ENCODE assay signal across 8 cellular contexts in genomic region chr16:1983053-1983543, GRCh38. TPM values are rescaled to one million over a fixed set of nuclear protein-coding genes. Genes with fewer than 3 reads are reported as not detected.
DNase-seq lines count a peak whose midpoint lies in the region; ATAC-seq, FAIRE-seq and TF ChIP-seq lines count a peak whose summit lies in the region.

No MANE protein-coding gene starts in this region.

- H2AFZ ChIP-seq in hepatocyte, result peak overlapping the region; percentile 70

- H3K27ac ChIP-seq in hepatocyte, result peak overlapping the region; percentile 96
- H3K27ac ChIP-seq in small intestine (ENCODE audit: low read depth in 1 of 2, low read length in 1 of 2), result peak overlapping the region; percentile 82 to 90

- no peak for FAIRE-seq in small intestine (lab: Jason Lieb, UNC)

- TF ChIP-seq CTCF in WI38 (IDR thresholded peaks at IDR 0.05; ENCODE audit: low read depth, low read length) (no peak), hepatocyte (IDR thresholded peaks at IDR 0.05; ENCODE audit: poor library complexity) (peak; percentile 30)

- H3K79me2 ChIP-seq in hepatocyte, result peaks cover 22% of the 10 kb centered on the region

- H3K9me3 ChIP-seq in hepatocyte (ENCODE audit: low read depth) (no peaks in the 10 kb centered on the region), small intestine (ENCODE audit: control insufficient read depth, low read depth) (no peaks in the 10 kb centered on the region)

- H3K4me3 ChIP-seq in H7 (ENCODE audit: insufficient read depth, low read depth, low read length) (peak overlapping the region; percentile 65; the same call in 1 of the 2 replicates), WI38 (ENCODE audit: low read depth, low read length) (peak overlapping the region; percentile 62), hepatocyte (no peak overlapping the region), small intestine (ENCODE audit: low read depth in 1 of 2, low read length in 2 of 2) (peak overlapping the region in 1 of 2 donors; percentile 83)

- peaks cover 29% of the 10 kb centered on the region for H3K4me1 ChIP-seq in hepatocyte (ENCODE audit: insufficient read depth)
- H3K4me1 ChIP-seq in small intestine (ENCODE audit: control insufficient read depth in 2 of 2, insufficient read depth in 1 of 2, low read depth in 1 of 2, low read length in 1 of 2), result peaks cover 0 to 5% of the 10 kb centered on the region in 2 donors

- peak overlapping the region; percentile 96 for H3K4me2 ChIP-seq in hepatocyte

- H4K20me1 ChIP-seq in hepatocyte (ENCODE audit: insufficient read depth, poor library complexity, severe bottlenecking), result peaks cover 3% of the 10 kb centered on the region

- no peaks in the 10 kb centered on the region for H3K9me2 ChIP-seq in hepatocyte (replicated peaks; ENCODE audit: insufficient read depth)

- WGBS in hepatocyte (ENCODE audit: low lambda C conversion rate, missing lambda C conversion rate), result 32% methylated on average over 18 of the region's 18 CpGs
- 29 to 38% (median 36%) methylated on average over 18 of the region's 18 CpGs for WGBS in small intestine, 3 donors

- ATAC-seq in GM19395 (IDR thresholded peaks at IDR 0.05; ENCODE audit: unreplicated experiment) (no peak), HG02973 (IDR thresholded peaks at IDR 0.05; ENCODE audit: unreplicated experiment) (no peak), HG03139 (IDR thresholded peaks at IDR 0.05; ENCODE audit: unreplicated experiment) (no peak)

- DNase-seq in H7 (no peak), hepatocyte (ENCODE audit: low spot score) (no peak), small intestine (no peak), NCI-H2196 treated with DMSO at 0.1 percent for 48 hours (lab: John Stamatoyannopoulos, UW; ENCODE audit: unreplicated experiment) (no peak)

- H3K36me3 ChIP-seq in H7 (replicated peaks; ENCODE audit: control insufficient read depth, insufficient read depth, low read length) (peaks cover 6% of the 10 kb centered on the region), hepatocyte (replicated peaks; ENCODE audit: insufficient read depth, low read depth) (no peaks in the 10 kb centered on the region), small intestine (ENCODE audit: control insufficient read depth in 2 of 2, insufficient read depth in 2 of 2, low read length in 2 of 2) (peaks cover 2% of the 10 kb centered on the region in 2 donors)

- peaks cover 45% of the 10 kb centered on the region for H3K27me3 ChIP-seq in H7 (ENCODE audit: control insufficient read depth, insufficient read depth, low read length)
- peaks cover 39% of the 10 kb centered on the region for H3K27me3 ChIP-seq in hepatocyte
- peaks cover 0 to 5% of the 10 kb centered on the region in 2 donors for H3K27me3 ChIP-seq in small intestine (ENCODE audit: control insufficient read depth in 2 of 2, insufficient read depth in 2 of 2, low read length in 2 of 2)

RNA-seq across cellular contexts. Expression of gene GFER, which starts 0.9 kb away (rescaled TPM):
- 75.1 and 77.8 TPM in 2 replicates for total RNA-seq in H7 (2014; rRNA removed; shearing (Covaris generic))
- total RNA-seq in hepatocyte, result 34.0 and 34.9 TPM in 2 replicates
- polyA plus RNA-seq in hepatocyte (44.0 and 56.8 TPM in 2 replicates), small intestine (100 to 1,000 TPM in 2 of 3 donors, 10 to 100 TPM in 1; 58.0 to 261 (median 131) TPM)

RNA-seq across cellular contexts. Expression of gene NOXO1, which starts 1.8 kb away (rescaled TPM):
- total RNA-seq in H7 (2014; rRNA removed; shearing (Covaris generic)), result 1.3 TPM in 1 of 2 replicates, not detected in the other
- total RNA-seq in hepatocyte, result 2.3 and 5.1 TPM in 2 replicates
- polyA plus RNA-seq in hepatocyte (5.4 and 6.0 TPM in 2 replicates), small intestine (10 to 100 TPM in 2 of 3 donors, 1 to 10 TPM in 1; 5.0 to 30.5 (median 16.5) TPM)

RNA-seq across cellular contexts. Expression of gene SYNGR3, which starts 6.7 kb away (rescaled TPM):
- total RNA-seq in H7 (2014; rRNA removed; shearing (Covaris generic)), result 38.6 and 60.0 TPM in 2 replicates
- total RNA-seq in hepatocyte, result 1.4 and 2.2 TPM in 2 replicates
- polyA plus RNA-seq in hepatocyte (1.5 and 2.5 TPM in 2 replicates), small intestine (1 to 10 TPM in 2 of 3 donors, under 1 TPM in 1; 0.45 to 5.4 (median 1.1) TPM)

RNA-seq across cellular contexts. Expression of gene TBL3, which starts 11.2 kb away (rescaled TPM):
- 91.7 and 104 TPM in 2 replicates for total RNA-seq in H7 (2014; rRNA removed; shearing (Covaris generic))
- total RNA-seq in hepatocyte, result 19.9 and 24.2 TPM in 2 replicates
- polyA plus RNA-seq in hepatocyte, result 48.5 and 56.3 TPM in 2 replicates
- 10 to 100 TPM; 45.4 to 49.7 (median 45.8) TPM for polyA plus RNA-seq in small intestine

RNA-seq across cellular contexts. Expression of gene RNF151, which starts 16.4 kb away (rescaled TPM):
- total RNA-seq in H7 (2014; rRNA removed; shearing (Covaris generic)), result not detected in 2 replicates
- total RNA-seq in hepatocyte, result not detected in 2 replicates
- not detected in 2 replicates for polyA plus RNA-seq in hepatocyte
- under 1 TPM in 1 of 3 donors, not detected in 2; 0.18 TPM for polyA plus RNA-seq in small intestine

Comparison
In these comparisons a context has a peak if more than half of its experiments do, and no peak if none do; other contexts are left out.
1. RNA of gene SYNGR3, which starts 6.7 kb away (total RNA-seq): 38.6 to 60.0 TPM in H7; 1.4 to 2.2 TPM in hepatocyte; every median in the first group is over 10 times any median in the second.